1 cellular context compared by ENCODE assay signal in the genomic region with DNA sequence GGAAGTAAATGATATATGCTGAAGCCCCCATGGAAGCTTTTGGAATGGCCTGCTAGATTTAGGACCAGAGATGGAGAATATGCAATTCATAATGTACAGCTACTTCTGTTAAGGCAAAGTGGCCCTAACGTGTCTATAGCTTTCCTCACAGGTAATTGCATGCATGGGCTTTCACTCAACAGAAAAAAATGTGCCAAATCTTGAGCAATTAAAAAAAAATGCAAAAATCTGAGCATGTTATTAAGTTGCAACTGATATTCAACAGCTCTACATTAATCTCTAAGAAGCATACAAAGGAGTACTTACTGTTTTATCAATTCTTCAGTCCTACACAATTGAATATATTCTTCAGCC.
TF ChIP-seq lines count a peak whose summit lies in the region.

No MANE protein-coding gene starts in this region.

TF ChIP-seq in HEK293, 187 proteins besides CTCF, POLR2A, EP300 and RAD21 (continued from another document):
- TF ChIP-seq GLIS2 (tag by site-specific recombination; IDR thresholded peaks at IDR 0.05) (no peak), ZNF707 (tag by site-specific recombination; IDR thresholded peaks at IDR 0.05) (no peak), ZNF76 (tag by site-specific recombination; IDR thresholded peaks at IDR 0.05; ENCODE audit: borderline replicate concordance, low read depth) (no peak), ZNF16 (tag by site-specific recombination; IDR thresholded peaks at IDR 0.05; ENCODE audit: low read depth) (no peak)
- TF ChIP-seq, protein P1, sequence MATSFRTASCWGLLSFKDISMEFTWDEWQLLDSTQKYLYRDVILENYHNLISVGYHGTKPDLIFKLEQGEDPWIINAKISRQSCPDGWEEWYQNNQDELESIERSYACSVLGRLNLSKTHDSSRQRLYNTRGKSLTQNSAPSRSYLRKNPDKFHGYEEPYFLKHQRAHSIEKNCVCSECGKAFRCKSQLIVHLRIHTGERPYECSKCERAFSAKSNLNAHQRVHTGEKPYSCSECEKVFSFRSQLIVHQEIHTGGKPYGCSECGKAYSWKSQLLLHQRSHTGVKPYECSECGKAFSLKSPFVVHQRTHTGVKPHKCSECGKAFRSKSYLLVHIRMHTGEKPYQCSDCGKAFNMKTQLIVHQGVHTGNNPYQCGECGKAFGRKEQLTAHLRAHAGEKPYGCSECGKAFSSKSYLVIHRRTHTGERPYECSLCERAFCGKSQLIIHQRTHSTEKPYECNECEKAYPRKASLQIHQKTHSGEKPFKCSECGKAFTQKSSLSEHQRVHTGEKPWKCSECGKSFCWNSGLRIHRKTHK (tag by site-specific recombination; IDR thresholded peaks at IDR 0.05) = no peak
- TF ChIP-seq, protein P2, sequence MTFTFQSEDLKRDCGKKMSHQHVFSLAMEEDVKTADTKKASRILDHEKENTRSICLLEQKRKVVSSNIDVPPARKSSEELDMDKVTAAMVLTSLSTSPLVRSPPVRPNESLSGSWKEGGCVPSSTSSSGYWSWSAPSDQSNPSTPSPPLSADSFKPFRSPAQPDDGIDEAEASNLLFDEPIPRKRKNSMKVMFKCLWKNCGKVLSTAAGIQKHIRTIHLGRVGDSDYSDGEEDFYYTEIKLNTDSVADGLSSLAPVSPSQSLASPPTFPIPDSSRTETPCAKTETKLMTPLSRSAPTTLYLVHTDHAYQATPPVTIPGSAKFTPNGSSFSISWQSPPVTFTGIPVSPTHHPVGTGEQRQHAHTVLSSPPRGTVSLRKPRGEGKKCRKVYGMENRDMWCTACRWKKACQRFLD (tag by site-specific recombination; IDR thresholded peaks at IDR 0.05) = no peak
